Comparison of ENCODE assay signal across 8 cellular contexts in genomic region chr6:90397929-90398674, GRCh38.
DNase-seq lines count a peak whose midpoint lies in the region; ATAC-seq and TF ChIP-seq lines count a peak whose summit lies in the region.

No MANE protein-coding gene starts in this region.

- no peaks in the 10 kb centered on the region for H3K9me3 Mint-ChIP-seq in CD4-positive, CD25-positive, alpha-beta regulatory T cell
- H3K9me3 Mint-ChIP-seq in activated CD8-positive, alpha-beta memory T cell treated with anti-CD3 and anti-CD28 coated beads, Interleukin-2, amount 10 ng/mL, durations not matched to agents 7 days and 5 days (ENCODE audit: low read depth), result no peaks in the 10 kb centered on the region
- no peaks in the 10 kb centered on the region for H3K9me3 Mint-ChIP-seq in type B pancreatic cell

- H3K27ac Mint-ChIP-seq in CD4-positive, CD25-positive, alpha-beta regulatory T cell, result peak overlapping the region; percentile 85 to 93 (median 87)
- H3K27ac Mint-ChIP-seq in activated CD8-positive, alpha-beta memory T cell treated with anti-CD3 and anti-CD28 coated beads, Interleukin-2, amount 10 ng/mL, durations not matched to agents 7 days and 5 days, result peak overlapping the region; percentile 83
- H3K27ac Mint-ChIP-seq in type B pancreatic cell, result peak overlapping the region; percentile 18

- peak; percentile 87 to 93 for ATAC-seq in CD4-positive, CD25-positive, alpha-beta regulatory T cell (ENCODE audit: low read depth in 2 of 2)
- ATAC-seq in activated CD8-positive, alpha-beta memory T cell treated with anti-CD3 and anti-CD28 coated beads, Interleukin-2, amount 10 ng/mL, durations not matched to agents 7 days and 5 days, result peak; percentile 78
- no peak for ATAC-seq in GM19023 (IDR thresholded peaks at IDR 0.05; ENCODE audit: unreplicated experiment)

- H3K27me3 ChIP-seq in CD4-positive, CD25-positive, alpha-beta regulatory T cell (ENCODE audit: control insufficient read depth, insufficient read depth, low read length), result no peaks in the 10 kb centered on the region

- peaks cover 59% of the 10 kb centered on the region for H3K4me1 ChIP-seq in CD4-positive, CD25-positive, alpha-beta regulatory T cell (ENCODE audit: control insufficient read depth, insufficient read depth, low read length, poor library complexity, severe bottlenecking)

- peak; percentile 63 to 88 (median 67) for DNase-seq in CD4-positive, CD25-positive, alpha-beta regulatory T cell
- DNase-seq in HK-2 (ENCODE audit: unreplicated experiment), result peak; percentile 56
- peak; percentile 91 for DNase-seq in activated CD8-positive, alpha-beta memory T cell treated with anti-CD3 and anti-CD28 coated beads, Interleukin-2, amount 10 ng/mL, durations not matched to agents 7 days and 5 days
- DNase-seq in kidney glomerular epithelial cell (lab: John Stamatoyannopoulos, UW), result peak; percentile 68
- no peak for DNase-seq in type B pancreatic cell (ENCODE audit: extremely low spot score, unreplicated experiment)
- no peak for DNase-seq in KBM-7
- no peak for DNase-seq in SKM-1 treated with dmso at 0.1 percent for 144 hours (lab: John Stamatoyannopoulos, UW; ENCODE audit: unreplicated experiment)

- no peaks in the 10 kb centered on the region for H3K36me3 ChIP-seq in CD4-positive, CD25-positive, alpha-beta regulatory T cell (ENCODE audit: control insufficient read depth, insufficient read depth, low read length)

- H3K4me1 Mint-ChIP-seq in CD4-positive, CD25-positive, alpha-beta regulatory T cell, result peaks cover 12 to 77% (median 63%) of the 10 kb centered on the region in 4 donors
- peaks cover 93% of the 10 kb centered on the region for H3K4me1 Mint-ChIP-seq in activated CD8-positive, alpha-beta memory T cell treated with anti-CD3 and anti-CD28 coated beads, Interleukin-2, amount 10 ng/mL, durations not matched to agents 7 days and 5 days
- peaks cover 12% of the 10 kb centered on the region for H3K4me1 Mint-ChIP-seq in type B pancreatic cell (ENCODE audit: unreplicated experiment)

- no peak for TF ChIP-seq CTCF in type B pancreatic cell (conservative IDR thresholded peaks at IDR 0.05)

- H3K27ac ChIP-seq in CD4-positive, CD25-positive, alpha-beta regulatory T cell (ENCODE audit: insufficient read depth, low read length, poor library complexity, severe bottlenecking), result peak overlapping the region; percentile 72

- H3K36me3 Mint-ChIP-seq in CD4-positive, CD25-positive, alpha-beta regulatory T cell, result no peaks in the 10 kb centered on the region
- peaks cover 3% of the 10 kb centered on the region for H3K36me3 Mint-ChIP-seq in activated CD8-positive, alpha-beta memory T cell treated with anti-CD3 and anti-CD28 coated beads, Interleukin-2, amount 10 ng/mL, durations not matched to agents 7 days and 5 days
- no peaks in the 10 kb centered on the region for H3K36me3 Mint-ChIP-seq in type B pancreatic cell

- peak overlapping the region; percentile 60 for H3K4me3 ChIP-seq in CD4-positive, CD25-positive, alpha-beta regulatory T cell (ENCODE audit: low read depth, low read length)

- H3K4me3 Mint-ChIP-seq in CD4-positive, CD25-positive, alpha-beta regulatory T cell, result peak overlapping the region; percentile 21 to 68 (median 42)
- H3K4me3 Mint-ChIP-seq in activated CD8-positive, alpha-beta memory T cell treated with anti-CD3 and anti-CD28 coated beads, Interleukin-2, amount 10 ng/mL, durations not matched to agents 7 days and 5 days, result no peak overlapping the region
- no peak overlapping the region for H3K4me3 Mint-ChIP-seq in type B pancreatic cell

- H3K27me3 Mint-ChIP-seq in CD4-positive, CD25-positive, alpha-beta regulatory T cell, result peaks cover 18% of the 10 kb centered on the region
- H3K27me3 Mint-ChIP-seq in activated CD8-positive, alpha-beta memory T cell treated with anti-CD3 and anti-CD28 coated beads, Interleukin-2, amount 10 ng/mL, durations not matched to agents 7 days and 5 days, result peaks cover 4% of the 10 kb centered on the region
- H3K27me3 Mint-ChIP-seq in type B pancreatic cell, result peaks cover 37% of the 10 kb centered on the region

- CTCF ChIA-PET in activated CD8-positive, alpha-beta memory T cell treated with anti-CD3 and anti-CD28 coated beads, Interleukin-2, amount 10 ng/mL, durations not matched to agents 7 days and 5 days (lab: Charles Lee), result interaction anchor here (0.8 to 8.4 kb wide), 18 partner anchors 14 to 458 kb away, joined by 3 to 71 read pairs (median 4); no protein-coding TSS in a partner anchor

- no peaks in the 10 kb centered on the region for H3K9me3 ChIP-seq in CD4-positive, CD25-positive, alpha-beta regulatory T cell (ENCODE audit: control insufficient read depth in 2 of 2, low read length in 2 of 2)

- in situ Hi-C loops in KBM-7 (cut with MboI; ENCODE audit: low pct_unique_long_range_greater_than_20kb, low sequenced_read_pairs), result no loop called here

Comparison
In these comparisons a context has a peak if more than half of its experiments do, and no peak if none do; other contexts are left out.
1. DNase-seq: peak in CD4-positive, CD25-positive, alpha-beta regulatory T cell (3 of 3), HK-2 (single experiment), activated CD8-positive, alpha-beta memory T cell treated with anti-CD3 and anti-CD28 coated beads, Interleukin-2, amount 10 ng/mL, durations not matched to agents 7 days and 5 days (single experiment) and kidney glomerular epithelial cell (single experiment); none in type B pancreatic cell (single experiment), KBM-7 (single experiment) and SKM-1 treated with dmso at 0.1 percent for 144 hours (single experiment).
2. H3K27ac Mint-ChIP-seq: peak in every context shown above with its lines; median percentile 87 in CD4-positive, CD25-positive, alpha-beta regulatory T cell; 83 in activated CD8-positive, alpha-beta memory T cell treated with anti-CD3 and anti-CD28 coated beads, Interleukin-2, amount 10 ng/mL, durations not matched to agents 7 days and 5 days; 18 in type B pancreatic cell.
3. H3K4me3 Mint-ChIP-seq: peak in CD4-positive, CD25-positive, alpha-beta regulatory T cell (4 of 4); none in activated CD8-positive, alpha-beta memory T cell treated with anti-CD3 and anti-CD28 coated beads, Interleukin-2, amount 10 ng/mL, durations not matched to agents 7 days and 5 days (single experiment) and type B pancreatic cell (single experiment).